32 cellular contexts compared by ENCODE assay signal in the genomic region with DNA sequence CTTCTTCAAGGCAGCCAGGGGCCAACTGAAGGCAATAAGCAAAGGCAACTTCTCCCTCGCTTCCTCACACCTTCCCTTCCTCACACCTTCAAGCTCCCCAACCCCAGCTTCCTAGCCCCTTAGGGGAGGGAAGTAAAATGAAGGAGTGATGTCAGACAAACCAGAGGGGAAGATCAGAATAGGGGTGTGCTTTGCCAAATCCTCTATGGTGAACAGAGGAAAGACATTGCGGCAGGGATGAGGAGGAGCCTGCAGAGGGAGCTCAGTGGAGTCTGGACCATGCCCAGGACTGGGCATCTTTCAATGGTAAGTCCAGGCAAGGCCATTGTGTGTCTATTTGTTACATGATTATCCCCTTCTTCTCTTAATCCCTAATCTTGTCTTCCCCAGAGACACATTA.
DNase-seq lines count a peak whose midpoint lies in the region; ATAC-seq, FAIRE-seq and TF ChIP-seq lines count a peak whose summit lies in the region.
"Had no signal": no experiment of that assay in that cellular context is flagged by ENCODE, and none has a peak within 500 bp of the region (broad histone marks: within the 10 kb centered on the region; RNA-seq: fewer than 3 reads in every experiment).

No MANE protein-coding gene starts in this region.

- H3K27me3 Mint-ChIP-seq in neural progenitor cell (ENCODE audit: insufficient read depth, low read depth): peaks cover 5% of the 10 kb centered on the region
- H3K27me3 Mint-ChIP-seq: memory B cell had no signal

- H3K27ac ChIP-seq in H1 (ENCODE audit: low read depth, low read length) (no peak overlapping the region), neural progenitor cell (no peak overlapping the region)
- H3K27ac ChIP-seq: HL-60, KMS-11, pancreas had no signal

- H2AK5ac ChIP-seq in H1 (ENCODE audit: low read depth, low read length): no peak overlapping the region

- no peaks in the 10 kb centered on the region for H3K36me3 ChIP-seq in BJ (ENCODE audit: control insufficient read depth, insufficient read depth, low read length)
- no peaks in the 10 kb centered on the region for H3K36me3 ChIP-seq in H1 (ENCODE audit: control insufficient read depth in 2 of 4, insufficient read depth in 4 of 4, low read length in 3 of 4)
- H3K36me3 ChIP-seq in neural progenitor cell: no peaks in the 10 kb centered on the region
- H3K36me3 ChIP-seq: pancreas had no signal

- H3K4me2 ChIP-seq in H1 (ENCODE audit: insufficient read depth in 1 of 2, low read depth in 2 of 2, low read length in 2 of 2) (no peak overlapping the region), neural progenitor cell (no peak overlapping the region)
- H3K4me2 ChIP-seq: KMS-11 had no signal

- H3K4me3 ChIP-seq in BJ (ENCODE audit: low read depth, low read length) (no peak overlapping the region), H1 (ENCODE audit: extremely low read depth in 1 of 4, insufficient read depth in 2 of 4, low read depth in 3 of 4, low read length in 4 of 4) (no peak overlapping the region), neural progenitor cell (no peak overlapping the region)
- H3K4me3 ChIP-seq: pancreas had no signal

- H3K4me1 ChIP-seq in H1 (replicated peaks in 1 of 4; ENCODE audit: control insufficient read depth in 3 of 4, insufficient read depth in 4 of 4, low read length in 3 of 4) (peaks cover 0 to 3% (median 0%) of the 10 kb centered on the region in 4 experiments; a peak in 2 of 7 replicates), neural progenitor cell (no peaks in the 10 kb centered on the region)
- H3K4me1 ChIP-seq: pancreas had no signal

- no peak for TF ChIP-seq EP300 in H1 (IDR thresholded peaks at IDR 0.05; ENCODE audit: borderline replicate concordance in 1 of 2, low read depth in 2 of 2, low read length in 2 of 2)

- no peak overlapping the region for H4K8ac ChIP-seq in H1 (ENCODE audit: extremely low read depth, insufficient read depth, low read length)

- no peak overlapping the region for H3K56ac ChIP-seq in H1 (replicated peaks; ENCODE audit: insufficient read length, low read depth, low read length)

- no peak overlapping the region for H3K23ac ChIP-seq in H1 (ENCODE audit: insufficient read length)

- no peak overlapping the region for H3K14ac ChIP-seq in H1 (ENCODE audit: insufficient read length)

- H3K4me1 Mint-ChIP-seq in neural progenitor cell: no peaks in the 10 kb centered on the region
- H3K4me1 Mint-ChIP-seq: activated naive CD8-positive, alpha-beta T cell treated with anti-CD3 and anti-CD28 coated beads for 36 hours; central memory CD8-positive, alpha-beta T cell; memory B cell had no signal

- POLR2A ChIA-PET in BJ (lab: Charles Lee) (no interaction called here), H1 (lab: Charles Lee; ENCODE audit: partially characterized antibody) (no interaction called here)

- H3K27ac Mint-ChIP-seq in neural progenitor cell: no peak overlapping the region
- H3K27ac Mint-ChIP-seq: activated naive CD8-positive, alpha-beta T cell treated with anti-CD3 and anti-CD28 coated beads for 36 hours; CD4-positive, alpha-beta memory T cell; effector memory CD8-positive, alpha-beta T cell; memory B cell; nephron progenitor cell; T-helper 2 cell treated with Interferon-gamma antibody and Interleukin-4, amounts not matched to agents 5 μg/mL and 100 μg/mL, for 36 hours; type B pancreatic cell had no signal

- H2AFZ ChIP-seq in H1 (ENCODE audit: low read length): no peak overlapping the region
- peak overlapping the region; percentile 67 for H2AFZ ChIP-seq in neural progenitor cell (replicated peaks)

- no peak overlapping the region for H4K5ac ChIP-seq in H1 (ENCODE audit: insufficient read length, low read depth, low read length)

- ATAC-seq in GM18907 (IDR thresholded peaks at IDR 0.05; ENCODE audit: unreplicated experiment): no peak
- ATAC-seq: effector memory CD8-positive, alpha-beta T cell; pancreas; PC-3 had no signal

- H3K4me3 Mint-ChIP-seq in neural progenitor cell: no peak overlapping the region
- H3K4me3 Mint-ChIP-seq: activated naive CD8-positive, alpha-beta T cell treated with anti-CD3 and anti-CD28 coated beads for 36 hours; CD4-positive, alpha-beta memory T cell; central memory CD8-positive, alpha-beta T cell; effector memory CD8-positive, alpha-beta T cell; memory B cell; nephron progenitor cell; T-helper 2 cell treated with Interferon-gamma antibody and Interleukin-4, amounts not matched to agents 5 μg/mL and 100 μg/mL, for 36 hours; type B pancreatic cell had no signal

- 84% methylated on average over 2 of the region's 2 CpGs; no CpG with 5 or more reads in 1 of the 2 experiments for WGBS in H1 (ENCODE audit: extremely low coverage in 1 of 2, insufficient coverage in 1 of 2, insufficient read length in 1 of 2, insufficient replicate concordance in 2 of 2, low coverage in 1 of 2, low lambda C conversion rate in 2 of 2, missing lambda C conversion rate in 1 of 2), 2 experiments

- H4K20me1 ChIP-seq in H1 (replicated peaks in 1 of 2; ENCODE audit: control insufficient read depth in 1 of 2, insufficient read depth in 2 of 2, low read length in 2 of 2): no peaks in the 10 kb centered on the region
- H4K20me1 ChIP-seq in neural progenitor cell (ENCODE audit: low read depth): no peaks in the 10 kb centered on the region

- H3K9me3 ChIP-seq in H1 (ENCODE audit: insufficient read depth in 2 of 2, low read depth in 1 of 2, low read length in 1 of 2) (no peaks in the 10 kb centered on the region), neural progenitor cell (ENCODE audit: low read depth) (no peaks in the 10 kb centered on the region)
- H3K9me3 ChIP-seq: pancreas had no signal

- no peak overlapping the region for H3K18ac ChIP-seq in H1 (ENCODE audit: extremely low read depth, low read length)

- H4K91ac ChIP-seq in H1 (replicated peaks; ENCODE audit: insufficient read length, low read length): no peak overlapping the region

- no peak for FAIRE-seq in H1 (lab: Jason Lieb, UNC)
- FAIRE-seq: GM19239, pancreas had no signal

- peaks cover 8% of the 10 kb centered on the region for H3K9me3 Mint-ChIP-seq in neural progenitor cell
- H3K9me3 Mint-ChIP-seq: effector memory CD8-positive, alpha-beta T cell; type B pancreatic cell had no signal

- H3K27me3 ChIP-seq in BJ (ENCODE audit: control insufficient read depth, insufficient read depth, low read length): no peaks in the 10 kb centered on the region
- no peaks in the 10 kb centered on the region; a peak in 1 of 7 replicates for H3K27me3 ChIP-seq in H1 (replicated peaks in 1 of 4; ENCODE audit: control insufficient read depth in 3 of 4, extremely low read depth in 1 of 4, insufficient read depth in 3 of 4, low read length in 3 of 4)
- H3K27me3 ChIP-seq in neural progenitor cell: no peaks in the 10 kb centered on the region
- H3K27me3 ChIP-seq: pancreas had no signal

- H3K79me2 ChIP-seq in H1 (ENCODE audit: control insufficient read depth in 1 of 2, insufficient read depth in 2 of 2, low read length in 2 of 2): no peaks in the 10 kb centered on the region
- no peaks in the 10 kb centered on the region for H3K79me2 ChIP-seq in neural progenitor cell (ENCODE audit: low read depth)

- TF ChIP-seq RAD21 in H1 (IDR thresholded peaks at IDR 0.05 in 1 of 2, conservative IDR thresholded peaks at IDR 0.05 in 1 of 2; ENCODE audit: low read depth in 2 of 2, low read length in 2 of 2): peak in 1 of 2 experiments; percentile 31; a peak in 1 of 4 replicates

- no peak overlapping the region for H3K4ac ChIP-seq in H1 (replicated peaks; ENCODE audit: insufficient read length, low read depth, low read length)

- H2BK20ac ChIP-seq in H1 (ENCODE audit: low read length): no peak overlapping the region

- H3F3A ChIP-seq in neural progenitor cell (ENCODE audit: low read depth): no peaks in the 10 kb centered on the region

- H3K23me2 ChIP-seq in H1 (ENCODE audit: low read depth, low read length): no peaks in the 10 kb centered on the region

- CTCF ChIA-PET in BJ (lab: Yijun Ruan, JAX): no interaction called here
- CTCF ChIA-PET in H1 (lab: Charles Lee; ENCODE audit: partially characterized antibody): interaction anchor here (0.8 to 1.6 kb wide), 6 partner anchors 9 to 131 kb away, joined by 3 to 5 read pairs (median 3); no protein-coding TSS in a partner anchor

- DNase-seq in BJ (ENCODE audit: low read depth) (no peak), LHCN-M2 (ENCODE audit: low read depth) (peak; percentile 8), H1 (ENCODE audit: low read depth in 1 of 2, low spot score in 2 of 2) (no peak), neural progenitor cell (ENCODE audit: low spot score) (peak; percentile 9), DMS79 treated with DMSO at 0.1 percent for 48 hours (lab: John Stamatoyannopoulos, UW) (no peak), C1 segment of cervical spinal cord (lab: John Stamatoyannopoulos, UW) (no peak)
- DNase-seq: activated CD4-positive, alpha-beta T cell treated with anti-CD3 and anti-CD28 coated beads for 48 hours; activated CD8-positive, alpha-beta memory T cell treated with anti-CD3 and anti-CD28 coated beads for 24 hours; activated effector memory CD4-positive, alpha-beta T cell treated with anti-CD3 and anti-CD28 coated beads, Interleukin-2, amount 50 U/mL, for 16 hours; activated naive CD8-positive, alpha-beta T cell treated with anti-CD3 and anti-CD28 coated beads for 36 hours; aorta; CD4-positive, alpha-beta memory T cell; effector memory CD8-positive, alpha-beta T cell; hypothalamus; NCI-H1417; NCI-H2029; NCI-H524; nephron progenitor cell; NK-92 treated with Interleukin-12 subunit alpha and Interleukin-12 subunit beta, amount 100 ng/mL, for 24 hours; pancreas; PC-3; Right ventricle myocardium superior; stimulated activated CD4-positive, alpha-beta T cell treated with anti-CD3 and anti-CD28 coated beads, Interleukin-15, amount 100 ng/mL, for 24 hours; stimulated activated CD4-positive, alpha-beta T cell treated with anti-CD3 and anti-CD28 coated beads, Interleukin-4, amount 100 ng/mL, for 4 hours had no signal

- TF ChIP-seq CTCF in BJ (IDR thresholded peaks at IDR 0.05; ENCODE audit: insufficient read depth, low read depth, low read length) (peak; percentile 23; the same call in 1 of the 2 replicates), H1 (IDR thresholded peaks at IDR 0.05; ENCODE audit: control extremely low read depth in 1 of 3, insufficient read depth in 1 of 3, low read depth in 1 of 3, low read length in 3 of 3) (peak in 2 of 3 experiments; percentile 6 to 18; a peak in 1 of 4 replicates), neural progenitor cell (IDR thresholded peaks at IDR 0.05) (no peak)

- no peak overlapping the region for H2BK120ac ChIP-seq in H1 (replicated peaks; ENCODE audit: low read depth, low read length)

- no peak for TF ChIP-seq POLR2A in H1 (IDR thresholded peaks at IDR 0.05; ENCODE audit: control extremely low read depth in 1 of 2, low read depth in 2 of 2, low read length in 2 of 2)

- no peak overlapping the region for H2BK12ac ChIP-seq in H1 (ENCODE audit: low read depth, low read length)

- H2BK5ac ChIP-seq in H1 (ENCODE audit: low read depth, low read length): no peak overlapping the region

- no peak overlapping the region for H2BK15ac ChIP-seq in H1 (ENCODE audit: low read length)

- H3K36me3 Mint-ChIP-seq in neural progenitor cell: no peaks in the 10 kb centered on the region
- H3K36me3 Mint-ChIP-seq: memory B cell, type B pancreatic cell had no signal

- H3K9ac ChIP-seq in H1 (replicated peaks in 1 of 4; ENCODE audit: extremely low read depth in 1 of 4, low read depth in 3 of 4, low read length in 3 of 4) (no peak overlapping the region), neural progenitor cell (no peak overlapping the region)
- H3K9ac ChIP-seq: KMS-11 had no signal

- no peaks in the 10 kb centered on the region for H3K79me1 ChIP-seq in H1 (ENCODE audit: low read depth, low read length)

Comparison
In these comparisons a context has a peak if more than half of its experiments do, and no peak if none do; other contexts are left out.
1. DNase-seq: peak in LHCN-M2 (single experiment) and neural progenitor cell (single experiment); none in BJ (single experiment), H1 (0 of 2), DMS79 treated with DMSO at 0.1 percent for 48 hours (single experiment) and C1 segment of cervical spinal cord (0 of 14).